In genomic region chr19:18156268-18156667, GRCh38 we compare ENCODE assay signal across 10 cellular contexts. TPM values are rescaled to one million over a fixed set of nuclear protein-coding genes. Genes with fewer than 3 reads are reported as not detected.
DNase-seq lines count a peak whose midpoint lies in the region; ATAC-seq and TF ChIP-seq lines count a peak whose summit lies in the region.
"Had no signal": no experiment of that assay in that cellular context is flagged by ENCODE, and none has a peak within 500 bp of the region (broad histone marks: within the 10 kb centered on the region; RNA-seq: fewer than 3 reads in every experiment).

No MANE protein-coding gene starts in this region.

- peaks cover 50 to 68% (median 56%) of the 10 kb centered on the region in 10 experiments for H3K4me1 ChIP-seq in BLaER1 treated with 17β-estradiol and CSF1 and Interleukin-3, amounts not matched to agents 10 nM and 100 nM
- peaks cover 51 to 73% (median 68%) of the 10 kb centered on the region in 4 donors for H3K4me1 ChIP-seq in esophagus muscularis mucosa
- peaks cover 55% of the 10 kb centered on the region for H3K4me1 ChIP-seq in psoas muscle

- peaks cover 0 to 42% (median 18%) of the 10 kb centered on the region in 11 experiments; a peak in 15 of 22 replicates for H4K20me1 ChIP-seq in BLaER1 treated with 17β-estradiol and CSF1 and Interleukin-3, amounts not matched to agents 10 nM and 100 nM

- no peak for DNase-seq in T-helper 17 cell
- no peak for DNase-seq in esophagus muscularis mucosa (ENCODE audit: extremely low spot score)
- DNase-seq in psoas muscle = no peak
- DNase-seq in activated T-cell treated with anti-CD3 and anti-CD28 coated beads, Interleukin-2, amount 50 U/mL, for 48 hours = no peak
- DNase-seq: naive thymus-derived CD4-positive, alpha-beta T cell had no signal

- H3K27ac ChIP-seq in BLaER1 treated with 17β-estradiol and CSF1 and Interleukin-3, amounts not matched to agents 10 nM and 100 nM = peak overlapping the region in 1 of 11 experiments; percentile 36; a peak in 1 of 22 replicates
- H3K27ac ChIP-seq in esophagus muscularis mucosa (replicated peaks in 1 of 4) = peak overlapping the region; percentile 75 to 89 (median 81)
- H3K27ac ChIP-seq in psoas muscle = peak overlapping the region; percentile 83

- no peaks in the 10 kb centered on the region for H3K27me3 Mint-ChIP-seq in T-helper 17 cell
- H3K27me3 Mint-ChIP-seq: central memory CD8-positive, alpha-beta T cell; naive thymus-derived CD4-positive, alpha-beta T cell had no signal

- no peak overlapping the region for H3K4me3 ChIP-seq in BLaER1 treated with 17β-estradiol and CSF1 and Interleukin-3, amounts not matched to agents 10 nM and 100 nM
- H3K4me3 ChIP-seq in esophagus muscularis mucosa = no peak overlapping the region
- H3K4me3 ChIP-seq in psoas muscle = peak overlapping the region; percentile 48

- H3K4me2 ChIP-seq in BLaER1 treated with 17β-estradiol and CSF1 and Interleukin-3, amounts not matched to agents 10 nM and 100 nM = peak overlapping the region; percentile 39 to 65 (median 58); a peak in 18 of 22 replicates

- peaks cover 25% of the 10 kb centered on the region for H3K4me1 Mint-ChIP-seq in T-helper 17 cell

- H3K27ac Mint-ChIP-seq in T-helper 17 cell = peak overlapping the region; percentile 41

- H3K36me3 Mint-ChIP-seq in T-helper 17 cell (ENCODE audit: low read depth) = no peaks in the 10 kb centered on the region

- TF ChIP-seq CTCF in esophagus muscularis mucosa (IDR thresholded peaks at IDR 0.05) = no peak
- no peak for TF ChIP-seq CTCF in psoas muscle (IDR thresholded peaks at IDR 0.05)

- ATAC-seq in T-helper 17 cell (no peak), psoas muscle (no peak), HG02763 (IDR thresholded peaks at IDR 0.05; ENCODE audit: unreplicated experiment) (no peak), HG02973 (IDR thresholded peaks at IDR 0.05; ENCODE audit: unreplicated experiment) (no peak), HG03432 (IDR thresholded peaks at IDR 0.05; ENCODE audit: unreplicated experiment) (no peak)
- ATAC-seq: naive thymus-derived CD4-positive, alpha-beta T cell had no signal

- no peaks in the 10 kb centered on the region for H3K9me3 ChIP-seq in BLaER1 treated with 17β-estradiol and CSF1 and Interleukin-3, amounts not matched to agents 10 nM and 100 nM (replicated peaks in 1 of 11)
- H3K9me3 ChIP-seq in T-helper 17 cell (ENCODE audit: control insufficient read depth, low read length, poor library complexity, severe bottlenecking) = no peaks in the 10 kb centered on the region
- H3K9me3 ChIP-seq in esophagus muscularis mucosa = no peaks in the 10 kb centered on the region
- no peaks in the 10 kb centered on the region for H3K9me3 ChIP-seq in psoas muscle

- no peak for TF ChIP-seq EP300 in esophagus muscularis mucosa (IDR thresholded peaks at IDR 0.05)

- no peak for TF ChIP-seq POLR2A in esophagus muscularis mucosa (IDR thresholded peaks at IDR 0.05; ENCODE audit: low read depth)

- peak overlapping the region; percentile 38 to 64 (median 51); a peak in 15 of 22 replicates for H3K9ac ChIP-seq in BLaER1 treated with 17β-estradiol and CSF1 and Interleukin-3, amounts not matched to agents 10 nM and 100 nM

- peaks cover 0 to 48% (median 12%) of the 10 kb centered on the region in 11 experiments; a peak in 15 of 22 replicates for H3K36me3 ChIP-seq in BLaER1 treated with 17β-estradiol and CSF1 and Interleukin-3, amounts not matched to agents 10 nM and 100 nM
- H3K36me3 ChIP-seq in esophagus muscularis mucosa (peaks cover 6 to 9% (median 8%) of the 10 kb centered on the region in 4 donors), psoas muscle (ENCODE audit: insufficient read depth in 1 of 2, low read depth in 1 of 2) (peaks cover 0 to 6% of the 10 kb centered on the region in 2 donors)

- intact Hi-C loops in esophagus muscularis mucosa (cut with DNase I) = loop anchor here (10.0 kb wide), 1 partner anchor 151 kb away; the partner anchor contains the start of gene ARRDC2
- intact Hi-C loops in psoas muscle (cut with DNase I) = loop anchor here in 1 of 2 donors (10.0 kb wide), 1 partner anchor 151 kb away; the partner anchor contains the start of gene ARRDC2

- no peak overlapping the region for H3K4me3 Mint-ChIP-seq in T-helper 17 cell

- 90% methylated on average over 6 of the region's 6 CpGs for WGBS in esophagus muscularis mucosa
- WGBS in psoas muscle, 3 donors = 86 to 96% (median 89%) methylated on average over 5 of the region's 6 CpGs

- no peaks in the 10 kb centered on the region for H3K27me3 ChIP-seq in BLaER1 treated with 17β-estradiol and CSF1 and Interleukin-3, amounts not matched to agents 10 nM and 100 nM
- H3K27me3 ChIP-seq in esophagus muscularis mucosa = no peaks in the 10 kb centered on the region
- H3K27me3 ChIP-seq in psoas muscle (ENCODE audit: insufficient read depth in 3 of 3, low read length in 2 of 3) = no peaks in the 10 kb centered on the region

RNA-seq across cellular contexts. Expression of gene PIK3R2, which starts 3.3 kb away (rescaled TPM):
- 1 to 10 TPM; 8.6 to 9.1 TPM for total RNA-seq in T-helper 17 cell
- total RNA-seq in esophagus muscularis mucosa = 10 to 100 TPM in 3 of 4 donors, 1 to 10 TPM in 1; 4.2 to 32.2 (median 19.4) TPM
- total RNA-seq in psoas muscle = 10 to 100 TPM in 3 of 4 donors, 1 to 10 TPM in 1; 8.6 to 20.8 (median 15.0) TPM
- polyA plus RNA-seq in psoas muscle = 1 to 10 TPM; 4.6 to 6.0 (median 4.7) TPM

RNA-seq across cellular contexts. Expression of gene IFI30, which starts 17.3 kb away (rescaled TPM):
- total RNA-seq in T-helper 17 cell (10 to 100 TPM; 10.1 to 25.8 TPM), esophagus muscularis mucosa (10 to 100 TPM; 22.4 to 92.8 (median 42.9) TPM), psoas muscle (10 to 100 TPM in 3 of 4 donors, 1 to 10 TPM in 1; 4.3 to 21.5 (median 12.5) TPM)
- polyA plus RNA-seq in psoas muscle = 10 to 100 TPM in 1 of 3 donors, 1 to 10 TPM in 2; 1.4 to 11.7 (median 4.7) TPM

RNA-seq across cellular contexts. Expression of gene MPV17L2, which starts 36.8 kb away (rescaled TPM):
- total RNA-seq in T-helper 17 cell (1 to 10 TPM; 3.8 TPM), esophagus muscularis mucosa (10 to 100 TPM; 14.5 to 67.6 (median 21.2) TPM), psoas muscle (10 to 100 TPM in 1 of 4 donors, 1 to 10 TPM in 3; 5.9 to 12.7 (median 8.4) TPM)
- polyA plus RNA-seq in psoas muscle = 10 to 100 TPM; 19.9 to 23.3 (median 20.7) TPM

RNA-seq across cellular contexts. Expression of gene RAB3A, which starts 47.6 kb away (rescaled TPM):
- total RNA-seq in T-helper 17 cell (10 to 100 TPM in 1 of 2 donors, 1 to 10 TPM in 1; 7.4 to 15.3 TPM), esophagus muscularis mucosa (1 to 10 TPM; 1.7 to 2.5 (median 1.9) TPM), psoas muscle (1 to 10 TPM in 2 of 4 donors, under 1 TPM in 2; 0.86 to 3.6 (median 1.5) TPM)
- 1 to 10 TPM in 1 of 3 donors, under 1 TPM in 2; 0.44 to 1.4 (median 0.81) TPM for polyA plus RNA-seq in psoas muscle

RNA-seq across cellular contexts. Expression of gene MAST3, which starts 58.7 kb away (rescaled TPM):
- 10 to 100 TPM; 38.2 to 50.8 TPM for total RNA-seq in T-helper 17 cell
- total RNA-seq in esophagus muscularis mucosa = 1 to 10 TPM; 5.0 to 8.5 (median 6.4) TPM
- 1 to 10 TPM; 1.7 to 5.1 (median 3.2) TPM for total RNA-seq in psoas muscle
- polyA plus RNA-seq in psoas muscle = 1 to 10 TPM in 1 of 3 donors, under 1 TPM in 2; 0.34 to 2.5 (median 0.96) TPM
